ENCODE assay signal across 9 cellular contexts in genomic region chr18:27860701-27861107, GRCh38.
A peak's percentile ranks its signal among the peaks of the same experiment; 100 is the strongest.
DNase-seq lines count a peak whose midpoint lies in the region; ATAC-seq and TF ChIP-seq lines count a peak whose summit lies in the region.
"Had no signal": no experiment of that assay in that cellular context is flagged by ENCODE, and none has a peak within 500 bp of the region (broad histone marks: within the 10 kb centered on the region; RNA-seq: fewer than 3 reads in every experiment).

No MANE protein-coding gene starts in this region.

- H3K9me3 ChIP-seq in heart left ventricle: peaks cover 0 to 5% (median 0%) of the 10 kb centered on the region in 12 donors

- H3K27ac ChIP-seq in GM23338 (ENCODE audit: low read depth) (no peak overlapping the region), heart left ventricle (peak overlapping the region in 5 of 12 donors; percentile 12 to 49 (median 38))

- peak; percentile 7 for DNase-seq in AG08396 (ENCODE audit: low spot score)
- DNase-seq in GM23338 (ENCODE audit: low spot score): no peak
- peak; percentile 67 for DNase-seq in RPMI7951 (ENCODE audit: low read depth)
- DNase-seq in heart left ventricle: peak in 4 of 5 donors; percentile 19 to 46 (median 34)
- no peak for DNase-seq in OCI-M2 (lab: John Stamatoyannopoulos, UW; ENCODE audit: unreplicated experiment)
- DNase-seq in GM20000 (ENCODE audit: low spot score): no peak
- DNase-seq in activated CD8-positive, alpha-beta memory T cell treated with anti-CD3 and anti-CD28 coated beads for 24 hours: no peak
- DNase-seq: activated gamma-delta T cell treated with Interleukin-2 at 50 U/mL for 16 hours had no signal

- intact Hi-C loops in heart left ventricle (cut with DNase I): loop anchor here in 1 of 10 donors (5.0 kb wide), 1 partner anchor 317 kb away; the partner anchor contains the start of gene CDH2

- TF ChIP-seq CTCF in GM23338 (conservative IDR thresholded peaks at IDR 0.05; ENCODE audit: low read depth in 2 of 2) (no peak), heart left ventricle (IDR thresholded peaks at IDR 0.05) (no peak), GM20000 (IDR thresholded peaks at IDR 0.05; ENCODE audit: extremely low read depth, missing control alignments) (no peak)

- H3K27ac Mint-ChIP-seq in GM23338: no peak overlapping the region

- no peaks in the 10 kb centered on the region for H3K9me3 Mint-ChIP-seq in GM23338

- H3K4me3 ChIP-seq in GM23338: no peak overlapping the region
- no peak overlapping the region for H3K4me3 ChIP-seq in heart left ventricle

- H3K36me3 ChIP-seq in GM23338 (ENCODE audit: insufficient read depth): no peaks in the 10 kb centered on the region
- no peaks in the 10 kb centered on the region for H3K36me3 ChIP-seq in heart left ventricle

- H3K9me2 ChIP-seq in GM23338 (ENCODE audit: insufficient read depth): no peaks in the 10 kb centered on the region

- 19 to 37% (median 26%) methylated on average over 4 of the region's 4 CpGs for WGBS in heart left ventricle, 4 donors

- no peak for TF ChIP-seq POLR2A in heart left ventricle (IDR thresholded peaks at IDR 0.05)

- H3K27me3 ChIP-seq in GM23338 (ENCODE audit: insufficient read depth) (no peaks in the 10 kb centered on the region), heart left ventricle (no peaks in the 10 kb centered on the region)

- H3K36me3 Mint-ChIP-seq in GM23338 (ENCODE audit: low read depth): no peaks in the 10 kb centered on the region

- no peaks in the 10 kb centered on the region for H3K79me2 ChIP-seq in GM23338 (replicated peaks; ENCODE audit: insufficient read depth)

- H3K4me1 ChIP-seq in GM23338 (ENCODE audit: insufficient read depth): no peaks in the 10 kb centered on the region
- H3K4me1 ChIP-seq in heart left ventricle: peaks cover 0 to 24% (median 0%) of the 10 kb centered on the region in 12 donors

- no peak overlapping the region for H3K4me2 ChIP-seq in GM23338

- H3K4me1 Mint-ChIP-seq in GM23338: peaks cover 5% of the 10 kb centered on the region; the same call in 1 of the 3 replicates

- ATAC-seq in GM23338: peak; percentile 58; the same call in 2 of the 3 replicates
- peak; percentile 62 to 93 (median 81) for ATAC-seq in heart left ventricle
- no peak for ATAC-seq in HG03108 (IDR thresholded peaks at IDR 0.05; ENCODE audit: unreplicated experiment)

- no peaks in the 10 kb centered on the region for H4K20me1 ChIP-seq in GM23338 (replicated peaks; ENCODE audit: insufficient read depth)

- no peak overlapping the region for H3K4me3 Mint-ChIP-seq in GM23338

- peak overlapping the region; percentile 73 for H2AFZ ChIP-seq in GM23338

- no peaks in the 10 kb centered on the region for H3F3A ChIP-seq in GM23338 (replicated peaks; ENCODE audit: low read depth)

- H3K27me3 Mint-ChIP-seq in GM23338 (ENCODE audit: insufficient read depth, low read depth, poor library complexity): peaks cover 3% of the 10 kb centered on the region

TF ChIP-seq in GM23338, 12 proteins besides CTCF, POLR2A, EP300 and RAD21:
- TF ChIP-seq STAT1 (IDR thresholded peaks at IDR 0.05; ENCODE audit: unreplicated experiment) (no peak), ZNF331 (CRISPR knock-in tag; IDR thresholded peaks at IDR 0.05; ENCODE audit: low read depth) (no peak), EZH2phosphoT487 (IDR thresholded peaks at IDR 0.05; ENCODE audit: unreplicated experiment) (no peak), NANOG (IDR thresholded peaks at IDR 0.05; ENCODE audit: borderline replicate concordance) (no peak), EZH2 (IDR thresholded peaks at IDR 0.05; ENCODE audit: low read depth, unreplicated experiment) (no peak), ZNF114 (CRISPR knock-in tag; IDR thresholded peaks at IDR 0.05) (no peak), POLR2AphosphoS5 (IDR thresholded peaks at IDR 0.05; ENCODE audit: low read depth) (no peak), JUNB (IDR thresholded peaks at IDR 0.05; ENCODE audit: unreplicated experiment) (no peak), ZNF462 (CRISPR knock-in tag; IDR thresholded peaks at IDR 0.05) (no peak)
- TF ChIP-seq, protein P1, sequence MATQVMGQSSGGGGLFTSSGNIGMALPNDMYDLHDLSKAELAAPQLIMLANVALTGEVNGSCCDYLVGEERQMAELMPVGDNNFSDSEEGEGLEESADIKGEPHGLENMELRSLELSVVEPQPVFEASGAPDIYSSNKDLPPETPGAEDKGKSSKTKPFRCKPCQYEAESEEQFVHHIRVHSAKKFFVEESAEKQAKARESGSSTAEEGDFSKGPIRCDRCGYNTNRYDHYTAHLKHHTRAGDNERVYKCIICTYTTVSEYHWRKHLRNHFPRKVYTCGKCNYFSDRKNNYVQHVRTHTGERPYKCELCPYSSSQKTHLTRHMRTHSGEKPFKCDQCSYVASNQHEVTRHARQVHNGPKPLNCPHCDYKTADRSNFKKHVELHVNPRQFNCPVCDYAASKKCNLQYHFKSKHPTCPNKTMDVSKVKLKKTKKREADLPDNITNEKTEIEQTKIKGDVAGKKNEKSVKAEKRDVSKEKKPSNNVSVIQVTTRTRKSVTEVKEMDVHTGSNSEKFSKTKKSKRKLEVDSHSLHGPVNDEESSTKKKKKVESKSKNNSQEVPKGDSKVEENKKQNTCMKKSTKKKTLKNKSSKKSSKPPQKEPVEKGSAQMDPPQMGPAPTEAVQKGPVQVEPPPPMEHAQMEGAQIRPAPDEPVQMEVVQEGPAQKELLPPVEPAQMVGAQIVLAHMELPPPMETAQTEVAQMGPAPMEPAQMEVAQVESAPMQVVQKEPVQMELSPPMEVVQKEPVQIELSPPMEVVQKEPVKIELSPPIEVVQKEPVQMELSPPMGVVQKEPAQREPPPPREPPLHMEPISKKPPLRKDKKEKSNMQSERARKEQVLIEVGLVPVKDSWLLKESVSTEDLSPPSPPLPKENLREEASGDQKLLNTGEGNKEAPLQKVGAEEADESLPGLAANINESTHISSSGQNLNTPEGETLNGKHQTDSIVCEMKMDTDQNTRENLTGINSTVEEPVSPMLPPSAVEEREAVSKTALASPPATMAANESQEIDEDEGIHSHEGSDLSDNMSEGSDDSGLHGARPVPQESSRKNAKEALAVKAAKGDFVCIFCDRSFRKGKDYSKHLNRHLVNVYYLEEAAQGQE (IDR thresholded peaks at IDR 0.05; ENCODE audit: unreplicated experiment): no peak

Comparison
In these comparisons a context has a peak if more than half of its experiments do, and no peak if none do; other contexts are left out.
1. DNase-seq: peak in AG08396 (single experiment), RPMI7951 (single experiment) and heart left ventricle (4 of 5); none in GM23338 (single experiment), OCI-M2 (single experiment), GM20000 (single experiment) and activated CD8-positive, alpha-beta memory T cell treated with anti-CD3 and anti-CD28 coated beads for 24 hours (single experiment).